ENCODE assay signal across 8 cellular contexts in the genomic region with DNA sequence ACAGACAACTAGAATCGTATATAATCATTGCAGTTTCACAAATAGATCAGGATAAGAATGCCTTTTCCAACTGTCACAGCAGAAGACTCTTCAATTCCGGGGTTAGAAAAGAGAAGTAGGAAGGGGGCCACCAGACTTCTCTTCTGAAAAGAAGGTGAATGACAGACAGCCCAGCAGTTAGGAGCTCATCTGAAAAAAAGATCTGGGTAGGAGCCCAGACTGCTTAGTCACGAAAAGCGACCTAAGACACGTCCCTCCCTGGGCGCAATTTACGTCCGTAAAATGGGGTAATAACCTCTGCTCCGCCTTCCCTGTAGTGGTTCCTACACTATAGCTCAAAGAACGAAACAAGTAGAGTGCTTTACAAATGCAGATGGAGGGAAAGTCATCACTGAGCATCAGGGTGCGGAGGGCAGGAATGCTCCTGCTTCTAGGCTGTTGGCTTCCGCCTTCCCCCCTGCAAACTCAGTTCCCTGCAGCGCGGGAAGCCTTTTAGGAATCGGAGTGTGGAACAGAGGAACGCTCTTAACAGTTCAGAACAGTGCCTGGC. TPM values are rescaled to one million over a fixed set of nuclear protein-coding genes. Genes with fewer than 3 reads are reported as not detected.
DNase-seq lines count a peak whose midpoint lies in the region; ATAC-seq and TF ChIP-seq lines count a peak whose summit lies in the region.

No MANE protein-coding gene starts in this region.

- no peaks in the 10 kb centered on the region for H3K27me3 Mint-ChIP-seq in activated CD4-positive, alpha-beta T cell treated with anti-CD3 and anti-CD28 coated beads for 36 hours
- no peaks in the 10 kb centered on the region for H3K27me3 Mint-ChIP-seq in natural killer cell treated with Interleukin-12 subunit alpha and Interleukin-12 subunit beta and Interleukin-15 and Interleukin-18, amount 100 ng/mL, for 72 hours

- H3K4me1 ChIP-seq in thyroid gland, result peaks cover 15 to 17% of the 10 kb centered on the region in 2 donors

- peaks cover 60% of the 10 kb centered on the region for H3K36me3 Mint-ChIP-seq in activated CD4-positive, alpha-beta T cell treated with anti-CD3 and anti-CD28 coated beads for 36 hours (ENCODE audit: low read depth)
- peaks cover 36% of the 10 kb centered on the region for H3K36me3 Mint-ChIP-seq in natural killer cell treated with Interleukin-12 subunit alpha and Interleukin-12 subunit beta and Interleukin-15 and Interleukin-18, amount 100 ng/mL, for 72 hours

- H3K27ac Mint-ChIP-seq in activated CD4-positive, alpha-beta T cell treated with anti-CD3 and anti-CD28 coated beads for 36 hours, result peak overlapping the region; percentile 99
- peak overlapping the region; percentile 92 to 97 for H3K27ac Mint-ChIP-seq in natural killer cell treated with Interleukin-12 subunit alpha and Interleukin-12 subunit beta and Interleukin-15 and Interleukin-18, amount 100 ng/mL, for 72 hours

- H3K27ac ChIP-seq in thyroid gland, result no peak overlapping the region

- peaks cover 7 to 8% of the 10 kb centered on the region in 2 donors for H3K36me3 ChIP-seq in thyroid gland

- no peaks in the 10 kb centered on the region for H3K9me3 Mint-ChIP-seq in activated CD4-positive, alpha-beta T cell treated with anti-CD3 and anti-CD28 coated beads for 36 hours (ENCODE audit: low read depth)
- H3K9me3 Mint-ChIP-seq in natural killer cell treated with Interleukin-12 subunit alpha and Interleukin-12 subunit beta and Interleukin-15 and Interleukin-18, amount 100 ng/mL, for 72 hours, result no peaks in the 10 kb centered on the region

- intact Hi-C loops in activated CD4-positive, alpha-beta T cell treated with anti-CD3 and anti-CD28 coated beads for 36 hours (cut with DNase I, micrococcal nuclease), result loop anchor here (1.0 to 10.0 kb wide), 23 partner anchors 19 to 1650 kb away; a partner anchor contains a TSS
- intact Hi-C loops in thyroid gland (cut with DNase I), result loop anchor here (5.0 kb wide), 1 partner anchor 284 kb away; no protein-coding TSS in a partner anchor

- H3K4me1 Mint-ChIP-seq in activated CD4-positive, alpha-beta T cell treated with anti-CD3 and anti-CD28 coated beads for 36 hours, result peaks cover 43% of the 10 kb centered on the region
- peaks cover 22 to 39% of the 10 kb centered on the region in 2 donors for H3K4me1 Mint-ChIP-seq in natural killer cell treated with Interleukin-12 subunit alpha and Interleukin-12 subunit beta and Interleukin-15 and Interleukin-18, amount 100 ng/mL, for 72 hours (ENCODE audit: low read depth in 2 of 2)

- no peak for TF ChIP-seq POLR2A in thyroid gland (IDR thresholded peaks at IDR 0.05)

- peak overlapping the region; percentile 98 for H3K4me3 Mint-ChIP-seq in activated CD4-positive, alpha-beta T cell treated with anti-CD3 and anti-CD28 coated beads for 36 hours
- H3K4me3 Mint-ChIP-seq in natural killer cell treated with Interleukin-12 subunit alpha and Interleukin-12 subunit beta and Interleukin-15 and Interleukin-18, amount 100 ng/mL, for 72 hours, result peak overlapping the region; percentile 99

- H3K27me3 ChIP-seq in thyroid gland, result no peaks in the 10 kb centered on the region

- POLR2A ChIA-PET in AG04449 (lab: Yijun Ruan, JAX), result interaction anchor here (1.0 to 1.5 kb wide), 3 partner anchors 10 to 149 kb away, joined by 3 to 4 read pairs (median 3); a partner anchor contains a TSS
- POLR2A ChIA-PET in activated CD4-positive, alpha-beta T cell treated with anti-CD3 and anti-CD28 coated beads for 36 hours (lab: Charles Lee), result interaction anchor here (0.6 to 2.7 kb wide), 16 partner anchors 12 to 783 kb away, joined by 3 to 18 read pairs (median 3); a partner anchor contains a TSS

- H3K4me3 ChIP-seq in AG04449 (ENCODE audit: low read depth, low read length) (peak overlapping the region; percentile 99), epithelial cell of esophagus (ENCODE audit: low read length) (peak overlapping the region; percentile 99), thyroid gland (replicated peaks in 1 of 3) (peak overlapping the region; percentile 30 to 80 (median 70))

- CTCF ChIA-PET in AG04449 (lab: Yijun Ruan, JAX), result interaction anchor here (1.3 to 1.4 kb wide), 2 partner anchors 33 to 284 kb away, joined by 3 to 4 read pairs; no protein-coding TSS in a partner anchor
- CTCF ChIA-PET in activated CD4-positive, alpha-beta T cell treated with anti-CD3 and anti-CD28 coated beads for 36 hours (lab: Charles Lee), result interaction anchor here (0.5 to 2.1 kb wide), 8 partner anchors 10 to 769 kb away, joined by 3 to 13 read pairs (median 6); a partner anchor contains a TSS

- H3K9me3 ChIP-seq in thyroid gland, result no peaks in the 10 kb centered on the region

- TF ChIP-seq CTCF in AG04449 (IDR thresholded peaks at IDR 0.05; ENCODE audit: insufficient read depth, low read length, missing control alignments), result no peak
- TF ChIP-seq CTCF in epithelial cell of esophagus (IDR thresholded peaks at IDR 0.05; ENCODE audit: insufficient read depth, low read depth, low read length, missing control alignments), result no peak
- TF ChIP-seq CTCF in thyroid gland (IDR thresholded peaks at IDR 0.05), result no peak

- DNase-seq in AG04449 (ENCODE audit: low read depth, low spot score) (no peak), NCI-H2227 (lab: John Stamatoyannopoulos, UW; ENCODE audit: unreplicated experiment) (peak; percentile 60), epithelial cell of esophagus (ENCODE audit: low read depth) (peak; percentile 87), thyroid gland (no peak)
- peak; percentile 77 for DNase-seq in activated CD4-positive, alpha-beta T cell treated with anti-CD3 and anti-CD28 coated beads for 36 hours
- DNase-seq in natural killer cell treated with Interleukin-12 subunit alpha and Interleukin-12 subunit beta and Interleukin-15 and Interleukin-18, amount 100 ng/mL, for 72 hours (ENCODE audit: low spot score), result peak; percentile 68

- ATAC-seq in GM18511 (IDR thresholded peaks at IDR 0.05; ENCODE audit: unreplicated experiment), result peak; percentile 41
- peak; percentile 36 for ATAC-seq in HG02981 (IDR thresholded peaks at IDR 0.05; ENCODE audit: unreplicated experiment)
- ATAC-seq in activated CD4-positive, alpha-beta T cell treated with anti-CD3 and anti-CD28 coated beads for 36 hours, result peak; percentile 70
- ATAC-seq in natural killer cell treated with Interleukin-12 subunit alpha and Interleukin-12 subunit beta and Interleukin-15 and Interleukin-18, amount 100 ng/mL, for 72 hours, result peak; percentile 71 to 74

- 1% methylated on average over 16 of the region's 16 CpGs for WGBS in thyroid gland, 2 donors

RNA-seq across cellular contexts. Expression of a gene that starts 0.6 kb away (rescaled TPM):
- 10 to 100 TPM; 51.0 to 57.9 TPM for total RNA-seq in activated CD4-positive, alpha-beta T cell treated with anti-CD3 and anti-CD28 coated beads for 36 hours
- total RNA-seq in natural killer cell treated with Interleukin-12 subunit alpha and Interleukin-12 subunit beta and Interleukin-15 and Interleukin-18, amount 100 ng/mL, for 72 hours, result 10 to 100 TPM; 20.7 to 56.4 TPM
- 1 to 10 TPM in 2 of 4 donors, under 1 TPM in 2; 0.22 to 1.2 (median 0.81) TPM for total RNA-seq in thyroid gland

RNA-seq across cellular contexts. Expression of a gene that starts 0.8 kb away (rescaled TPM):
- total RNA-seq in activated CD4-positive, alpha-beta T cell treated with anti-CD3 and anti-CD28 coated beads for 36 hours, result 100 to 1,000 TPM in 1 of 2 experiments, 10 to 100 TPM in 1; 88.9 to 103 TPM
- total RNA-seq in natural killer cell treated with Interleukin-12 subunit alpha and Interleukin-12 subunit beta and Interleukin-15 and Interleukin-18, amount 100 ng/mL, for 72 hours, result 100 to 1,000 TPM in 1 of 2 donors, 10 to 100 TPM in 1; 94.7 to 105 TPM
- total RNA-seq in thyroid gland, result 10 to 100 TPM; 19.9 to 31.3 (median 21.7) TPM

RNA-seq across cellular contexts. Expression of a gene that starts 37.6 kb away (rescaled TPM):
- 10 to 100 TPM; 22.6 to 25.3 TPM for total RNA-seq in activated CD4-positive, alpha-beta T cell treated with anti-CD3 and anti-CD28 coated beads for 36 hours
- total RNA-seq in natural killer cell treated with Interleukin-12 subunit alpha and Interleukin-12 subunit beta and Interleukin-15 and Interleukin-18, amount 100 ng/mL, for 72 hours, result 10 to 100 TPM; 53.9 to 59.3 TPM
- 10 to 100 TPM; 34.7 to 68.2 (median 48.4) TPM for total RNA-seq in thyroid gland

Comparison
In these comparisons a context has a peak if more than half of its experiments do, and no peak if none do; other contexts are left out.
1. DNase-seq: peak in NCI-H2227 (single experiment), activated CD4-positive, alpha-beta T cell treated with anti-CD3 and anti-CD28 coated beads for 36 hours (single experiment), epithelial cell of esophagus (single experiment) and natural killer cell treated with Interleukin-12 subunit alpha and Interleukin-12 subunit beta and Interleukin-15 and Interleukin-18, amount 100 ng/mL, for 72 hours (single experiment); none in AG04449 (single experiment) and thyroid gland (0 of 2).
2. RNA of a gene that starts 0.6 kb away (total RNA-seq): 51.0 to 57.9 TPM in activated CD4-positive, alpha-beta T cell treated with anti-CD3 and anti-CD28 coated beads for 36 hours and 20.7 to 56.4 TPM in natural killer cell treated with Interleukin-12 subunit alpha and Interleukin-12 subunit beta and Interleukin-15 and Interleukin-18, amount 100 ng/mL, for 72 hours; 0.22 to 1.2 TPM in thyroid gland; every median in the first group is over 4 times any median in the second.
3. Peak in every context shown above with its lines, with median percentiles within 50 percentile points of each other: H3K4me3 ChIP-seq and ATAC-seq.